ENCODE assay signal across 21 cellular contexts in genomic region chr2:63034575-63034974, GRCh38. TPM values are rescaled to one million over a fixed set of nuclear protein-coding genes. Genes with fewer than 3 reads are reported as not detected.
"Had no signal": no experiment of that assay in that cellular context is flagged by ENCODE, and none has a peak within 500 bp of the region (broad histone marks: within the 10 kb centered on the region; RNA-seq: fewer than 3 reads in every experiment).

No MANE protein-coding gene starts in this region.

- H3K36me3 ChIP-seq: brain microvascular endothelial cell had no signal

- H3K4me3 ChIP-seq: lung, skin epidermis, transverse colon had no signal

- H3K36me3 Mint-ChIP-seq: mesothelial cell of epicardium had no signal

- H3K27me3 ChIP-seq: brain microvascular endothelial cell, transverse colon had no signal

- H3K27ac ChIP-seq: brain microvascular endothelial cell, skin epidermis, transverse colon had no signal

- H3K4me3 Mint-ChIP-seq: activated B cell treated with CpG ODN at 0.5 μM for 24 hours; activated CD4-positive, alpha-beta memory T cell treated with anti-CD3 and anti-CD28 coated beads for 36 hours; activated naive CD8-positive, alpha-beta T cell treated with anti-CD3 and anti-CD28 coated beads for 36 hours; activated T-helper 17 cell treated with anti-CD3 and anti-CD28 coated beads, Interleukin-2, amount 50 U/mL, for 72 hours; endodermal cell; mesothelial cell of epicardium; stimulated activated naive CD8-positive, alpha-beta T cell treated with anti-CD3 and anti-CD28 coated beads, Interleukin-15, Interleukin-2, amounts not matched to agents 100 ng/mL and 50 ng/mL, for 24 hours had no signal

- H3K27me3 Mint-ChIP-seq: activated B cell treated with CpG ODN at 0.5 μM for 24 hours; activated CD4-positive, alpha-beta memory T cell treated with anti-CD3 and anti-CD28 coated beads for 36 hours; progenitor cell of endocrine pancreas; stimulated activated naive CD8-positive, alpha-beta T cell treated with anti-CD3 and anti-CD28 coated beads, Interleukin-15, Interleukin-2, amounts not matched to agents 100 ng/mL and 50 ng/mL, for 24 hours had no signal

- H3K9me3 Mint-ChIP-seq: activated B cell treated with CpG ODN at 0.5 μM for 24 hours; activated CD4-positive, alpha-beta memory T cell treated with anti-CD3 and anti-CD28 coated beads for 36 hours; activated naive CD8-positive, alpha-beta T cell treated with anti-CD3 and anti-CD28 coated beads for 36 hours; activated T-helper 17 cell treated with anti-CD3 and anti-CD28 coated beads, Interleukin-2, amount 50 U/mL, for 72 hours; endodermal cell; mesothelial cell of epicardium; stimulated activated naive CD8-positive, alpha-beta T cell treated with anti-CD3 and anti-CD28 coated beads, Interleukin-15, Interleukin-2, amounts not matched to agents 100 ng/mL and 50 ng/mL, for 24 hours had no signal

- H3K9me3 ChIP-seq: transverse colon had no signal

- H3K27ac Mint-ChIP-seq: activated B cell treated with CpG ODN at 0.5 μM for 24 hours; activated CD4-positive, alpha-beta memory T cell treated with anti-CD3 and anti-CD28 coated beads for 36 hours; activated naive CD8-positive, alpha-beta T cell treated with anti-CD3 and anti-CD28 coated beads for 36 hours; activated T-helper 17 cell treated with anti-CD3 and anti-CD28 coated beads, Interleukin-2, amount 50 U/mL, for 72 hours; endodermal cell; mesothelial cell of epicardium; progenitor cell of endocrine pancreas; stimulated activated naive CD8-positive, alpha-beta T cell treated with anti-CD3 and anti-CD28 coated beads, Interleukin-15, Interleukin-2, amounts not matched to agents 100 ng/mL and 50 ng/mL, for 24 hours had no signal

- H3K4me1 Mint-ChIP-seq: activated B cell treated with CpG ODN at 0.5 μM for 24 hours; activated naive CD8-positive, alpha-beta T cell treated with anti-CD3 and anti-CD28 coated beads for 36 hours; activated T-helper 17 cell treated with anti-CD3 and anti-CD28 coated beads, Interleukin-2, amount 50 U/mL, for 72 hours; endodermal cell; mesothelial cell of epicardium had no signal

- DNase-seq: activated B cell treated with CpG ODN at 0.5 μM for 24 hours; activated CD4-positive, alpha-beta memory T cell treated with anti-CD3 and anti-CD28 coated beads for 36 hours; activated CD4-positive, alpha-beta T cell treated with anti-CD3 and anti-CD28 coated beads for 4 hours; activated naive CD4-positive, alpha-beta T cell; activated naive CD8-positive, alpha-beta T cell treated with anti-CD3 and anti-CD28 coated beads for 36 hours; amygdala; brain microvascular endothelial cell; central memory CD4-positive, alpha-beta T cell; endodermal cell; erythroblast; foreskin melanocyte; kidney; transverse colon had no signal

- H3K4me1 ChIP-seq: transverse colon had no signal

- ATAC-seq: activated T-helper 17 cell treated with anti-CD3 and anti-CD28 coated beads, Interleukin-2, amount 50 U/mL, for 72 hours; left lobe of liver had no signal

RNA-seq across cellular contexts. Expression of gene OTX1, which starts 16.1 kb away (rescaled TPM):
- total RNA-seq: activated B cell treated with CpG ODN at 0.5 μM for 24 hours; activated CD4-positive, alpha-beta memory T cell treated with anti-CD3 and anti-CD28 coated beads for 36 hours; activated naive CD8-positive, alpha-beta T cell treated with anti-CD3 and anti-CD28 coated beads for 36 hours; activated T-helper 17 cell treated with anti-CD3 and anti-CD28 coated beads, Interleukin-2, amount 50 U/mL, for 72 hours; kidney; left lobe of liver; transverse colon had no signal
- polyA plus RNA-seq: neural cell had no signal
